24 cellular contexts compared by ENCODE assay signal in genomic region chr1:203395746-203396145, GRCh38. TPM values are rescaled to one million over a fixed set of nuclear protein-coding genes. Genes with fewer than 3 reads are reported as not detected.
"Had no signal": no experiment of that assay in that cellular context is flagged by ENCODE, and none has a peak within 500 bp of the region (broad histone marks: within the 10 kb centered on the region; RNA-seq: fewer than 3 reads in every experiment).

No MANE protein-coding gene starts in this region.

- H3K36me3 ChIP-seq: breast epithelium, left ventricle myocardium inferior, transverse colon had no signal

- H3K4me1 Mint-ChIP-seq: activated CD4-positive, alpha-beta T cell treated with anti-CD3 and anti-CD28 coated beads, Interleukin-2, amount 10 ng/mL, durations not matched to agents 24 days and 14 days; activated naive CD8-positive, alpha-beta T cell treated with anti-CD3 and anti-CD28 coated beads, Interleukin-2, amount 10 ng/mL, durations not matched to agents 7 days and 5 days; naive thymus-derived CD8-positive, alpha-beta T cell had no signal

- H3K9me3 Mint-ChIP-seq: activated CD4-positive, alpha-beta T cell treated with anti-CD3 and anti-CD28 coated beads, Interleukin-2, amount 10 ng/mL, durations not matched to agents 24 days and 14 days; activated naive CD8-positive, alpha-beta T cell treated with anti-CD3 and anti-CD28 coated beads, Interleukin-2, amount 10 ng/mL, durations not matched to agents 7 days and 5 days; activated T-cell treated with anti-CD3 and anti-CD28 coated beads, Interleukin-2, amount 50 U/mL, for 72 hours; effector memory CD8-positive, alpha-beta T cell; T-helper 2 cell treated with Interferon-gamma antibody and Interleukin-4, amounts not matched to agents 5 μg/mL and 100 μg/mL, for 36 hours had no signal

- DNase-seq: activated CD4-positive, alpha-beta T cell treated with anti-CD3 and anti-CD28 coated beads, Interleukin-2, amount 10 ng/mL, durations not matched to agents 24 days and 14 days; activated CD4-positive, CD25-positive, alpha-beta regulatory T cell; activated CD8-positive, alpha-beta memory T cell treated with anti-CD3 and anti-CD28 coated beads, Interleukin-2, amount 50 U/mL, for 48 hours; activated gamma-delta T cell treated with Interleukin-2 at 50 U/mL for 16 hours; activated naive CD8-positive, alpha-beta T cell treated with anti-CD3 and anti-CD28 coated beads, Interleukin-2, amount 10 ng/mL, durations not matched to agents 7 days and 5 days; activated T-cell treated with anti-CD3 and anti-CD28 coated beads, Interleukin-2, amount 50 U/mL, for 72 hours; aorta; cerebellar nuclear complex; dermis blood vessel endothelial cell; effector memory CD8-positive, alpha-beta T cell; kidney; left ventricle myocardium inferior; naive thymus-derived CD8-positive, alpha-beta T cell; posterior cingulate gyrus; retina; stimulated activated CD4-positive, alpha-beta T cell treated with anti-CD3 and anti-CD28 coated beads, Interleukin-15, amount 100 ng/mL, for 24 hours; stimulated activated CD4-positive, alpha-beta T cell treated with anti-CD3 and anti-CD28 coated beads, Interleukin-4, amount 100 ng/mL, for 24 hours; stimulated activated naive CD4-positive, alpha-beta T cell; substantia nigra; transverse colon had no signal

- H3K4me3 ChIP-seq: breast epithelium, hepatocyte, left ventricle myocardium inferior, transverse colon had no signal

- H3K27ac ChIP-seq: breast epithelium, epithelial cell of prostate, hepatocyte, left ventricle myocardium inferior, transverse colon had no signal

- H3K27me3 ChIP-seq: breast epithelium, hepatocyte, transverse colon had no signal

- H3K27ac Mint-ChIP-seq: activated CD4-positive, alpha-beta T cell treated with anti-CD3 and anti-CD28 coated beads, Interleukin-2, amount 10 ng/mL, durations not matched to agents 24 days and 14 days; activated naive CD8-positive, alpha-beta T cell treated with anti-CD3 and anti-CD28 coated beads, Interleukin-2, amount 10 ng/mL, durations not matched to agents 7 days and 5 days; activated T-cell treated with anti-CD3 and anti-CD28 coated beads, Interleukin-2, amount 50 U/mL, for 72 hours; effector memory CD8-positive, alpha-beta T cell; naive thymus-derived CD8-positive, alpha-beta T cell; T-helper 2 cell treated with Interferon-gamma antibody and Interleukin-4, amounts not matched to agents 5 μg/mL and 100 μg/mL, for 36 hours had no signal

- H3K4me1 ChIP-seq: breast epithelium, left ventricle myocardium inferior, transverse colon had no signal

- ATAC-seq: activated T-cell treated with anti-CD3 and anti-CD28 coated beads, Interleukin-2, amount 50 U/mL, for 72 hours; effector memory CD8-positive, alpha-beta T cell; naive thymus-derived CD8-positive, alpha-beta T cell had no signal

- H3K9me3 ChIP-seq: breast epithelium, transverse colon had no signal

- H3K4me3 Mint-ChIP-seq: activated CD4-positive, alpha-beta T cell treated with anti-CD3 and anti-CD28 coated beads, Interleukin-2, amount 10 ng/mL, durations not matched to agents 24 days and 14 days; activated naive CD8-positive, alpha-beta T cell treated with anti-CD3 and anti-CD28 coated beads, Interleukin-2, amount 10 ng/mL, durations not matched to agents 7 days and 5 days; activated T-cell treated with anti-CD3 and anti-CD28 coated beads, Interleukin-2, amount 50 U/mL, for 72 hours; effector memory CD8-positive, alpha-beta T cell; naive thymus-derived CD8-positive, alpha-beta T cell; T-helper 2 cell treated with Interferon-gamma antibody and Interleukin-4, amounts not matched to agents 5 μg/mL and 100 μg/mL, for 36 hours had no signal

- H3K36me3 Mint-ChIP-seq: activated naive CD8-positive, alpha-beta T cell treated with anti-CD3 and anti-CD28 coated beads, Interleukin-2, amount 10 ng/mL, durations not matched to agents 7 days and 5 days; naive thymus-derived CD8-positive, alpha-beta T cell had no signal

RNA-seq across cellular contexts. Expression of gene FMOD, which starts 44.8 kb away (rescaled TPM):
- total RNA-seq: activated naive CD8-positive, alpha-beta T cell treated with anti-CD3 and anti-CD28 coated beads, Interleukin-2, amount 10 ng/mL, durations not matched to agents 7 days and 5 days; naive thymus-derived CD8-positive, alpha-beta T cell had no signal
- polyA plus RNA-seq: naive thymus-derived CD8-positive, alpha-beta T cell had no signal
